Comparison of ENCODE assay signal across 10 cellular contexts in genomic region chr1:61157420-61157987, GRCh38.
DNase-seq lines count a peak whose midpoint lies in the region; ATAC-seq, FAIRE-seq and TF ChIP-seq lines count a peak whose summit lies in the region.
"Had no signal": no experiment of that assay in that cellular context is flagged by ENCODE, and none has a peak within 500 bp of the region (broad histone marks: within the 10 kb centered on the region; RNA-seq: fewer than 3 reads in every experiment).

No MANE protein-coding gene starts in this region.

- no peak for FAIRE-seq in GM19239 (lab: Jason Lieb, UNC)
- FAIRE-seq: bronchial epithelial cell had no signal

- peak overlapping the region; percentile 58 to 82 for H3K27ac ChIP-seq in coronary artery

- no peak for TF ChIP-seq CTCF in coronary artery (IDR thresholded peaks at IDR 0.05)

- DNase-seq in Ammon's horn (ENCODE audit: low spot score) = peak; percentile 35
- DNase-seq in NAMALWA (ENCODE audit: low spot score) = peak; percentile 28
- no peak for DNase-seq in coronary artery (ENCODE audit: low spot score)
- peak; percentile 34 for DNase-seq in myocyte (ENCODE audit: low read depth)
- no peak for DNase-seq in effector CD8-positive, alpha-beta T cell (lab: John Stamatoyannopoulos, UW)
- no peak for DNase-seq in midbrain (lab: John Stamatoyannopoulos, UW)
- DNase-seq in GM19239 (ENCODE audit: insufficient read length, low spot score) = no peak

- no peak for ATAC-seq in HG03521 (IDR thresholded peaks at IDR 0.05; ENCODE audit: unreplicated experiment)

- peak overlapping the region; percentile 41 for H3K4me3 ChIP-seq in coronary artery
- H3K4me3 ChIP-seq: skin epidermis had no signal

Comparison
In these comparisons a context has a peak if more than half of its experiments do, and no peak if none do; other contexts are left out.
1. DNase-seq: peak in Ammon's horn (single experiment), NAMALWA (single experiment) and myocyte (single experiment); none in coronary artery (single experiment), effector CD8-positive, alpha-beta T cell (single experiment), midbrain (single experiment) and GM19239 (single experiment).